ENCODE assay signal across 17 cellular contexts in genomic region chr11:47433991-47434786, GRCh38. TPM values are rescaled to one million over a fixed set of nuclear protein-coding genes. Genes with fewer than 3 reads are reported as not detected.
DNase-seq lines count a peak whose midpoint lies in the region; ATAC-seq, FAIRE-seq and TF ChIP-seq lines count a peak whose summit lies in the region.
"Had no signal": no experiment of that assay in that cellular context is flagged by ENCODE, and none has a peak within 500 bp of the region (broad histone marks: within the 10 kb centered on the region; RNA-seq: fewer than 3 reads in every experiment).

No MANE protein-coding gene starts in this region.

- no peak for TF ChIP-seq CTCF in astrocyte (IDR thresholded peaks at IDR 0.05; ENCODE audit: insufficient read depth, low read depth, low read length)
- TF ChIP-seq CTCF in thyroid gland (IDR thresholded peaks at IDR 0.05): no peak

- H3K9ac ChIP-seq in astrocyte (ENCODE audit: low read length): no peak overlapping the region
- H3K9ac ChIP-seq: KMS-11 had no signal

- ATAC-seq in Right ventricle myocardium superior (ENCODE audit: poor library complexity) (peak; percentile 39), HG02870 (IDR thresholded peaks at IDR 0.05; ENCODE audit: unreplicated experiment) (no peak)
- ATAC-seq: A549; activated naive CD4-positive, alpha-beta T cell treated with anti-CD3 and anti-CD28 coated beads, Interleukin-2, amount 50 U/mL, for 72 hours had no signal

- no peaks in the 10 kb centered on the region for H3K36me3 ChIP-seq in astrocyte (ENCODE audit: insufficient read depth, low read length)
- H3K36me3 ChIP-seq in thyroid gland: no peaks in the 10 kb centered on the region
- H3K36me3 ChIP-seq in small intestine (ENCODE audit: control insufficient read depth in 2 of 2, insufficient read depth in 2 of 2, low read length in 2 of 2): no peaks in the 10 kb centered on the region
- H3K36me3 ChIP-seq: upper lobe of left lung had no signal

- DNase-seq in Right ventricle myocardium superior (no peak), cardiac septum (ENCODE audit: low spot score) (no peak), astrocyte (ENCODE audit: low read depth) (peak; percentile 85), kidney tubule cell (ENCODE audit: low spot score) (peak; percentile 50), thyroid gland (peak; percentile 64 to 77), small intestine (no peak), HCEC 1CT (no peak)
- DNase-seq: hippocampal formation, OCI-M1, upper lobe of left lung had no signal

- FAIRE-seq in astrocyte (lab: Jason Lieb, UNC) (no peak), small intestine (lab: Jason Lieb, UNC) (no peak)
- FAIRE-seq: A549 had no signal

- no peak overlapping the region for H3K4me3 Mint-ChIP-seq in astrocyte (ENCODE audit: unreplicated experiment)
- H3K4me3 Mint-ChIP-seq: T-helper 2 cell treated with Interferon-gamma antibody and Interleukin-4, amounts not matched to agents 5 μg/mL and 100 μg/mL, for 36 hours had no signal

- peaks cover 5% of the 10 kb centered on the region for H3K36me3 Mint-ChIP-seq in astrocyte (ENCODE audit: low read depth, unreplicated experiment)
- H3K36me3 Mint-ChIP-seq: activated naive CD4-positive, alpha-beta T cell treated with anti-CD3 and anti-CD28 coated beads, Interleukin-2, amount 50 U/mL, for 72 hours had no signal

- no peak overlapping the region for H3K4me2 ChIP-seq in astrocyte (ENCODE audit: low read length)
- H3K4me2 ChIP-seq: A549, KMS-11 had no signal

- no peaks in the 10 kb centered on the region for H3K27me3 Mint-ChIP-seq in astrocyte (ENCODE audit: low read depth, unreplicated experiment)

- H3K4me3 ChIP-seq in astrocyte (ENCODE audit: insufficient read depth, low read depth, low read length) (no peak overlapping the region), thyroid gland (replicated peaks in 1 of 3) (no peak overlapping the region), small intestine (ENCODE audit: low read depth in 1 of 2, low read length in 2 of 2) (no peak overlapping the region)
- H3K4me3 ChIP-seq: A549, dorsolateral prefrontal cortex, upper lobe of left lung had no signal

- H3K9me3 Mint-ChIP-seq in astrocyte (ENCODE audit: unreplicated experiment): no peaks in the 10 kb centered on the region
- H3K9me3 Mint-ChIP-seq: activated naive CD4-positive, alpha-beta T cell treated with anti-CD3 and anti-CD28 coated beads, Interleukin-2, amount 50 U/mL, for 72 hours; T-helper 2 cell treated with Interferon-gamma antibody and Interleukin-4, amounts not matched to agents 5 μg/mL and 100 μg/mL, for 36 hours had no signal

- no peaks in the 10 kb centered on the region for H3K4me1 Mint-ChIP-seq in astrocyte (ENCODE audit: low read depth, unreplicated experiment)

- H3K4me1 ChIP-seq in astrocyte (ENCODE audit: insufficient read depth, low read length) (peaks cover 5% of the 10 kb centered on the region), thyroid gland (peaks cover 21% of the 10 kb centered on the region in 2 donors), small intestine (ENCODE audit: control insufficient read depth in 2 of 2, insufficient read depth in 1 of 2, low read depth in 1 of 2, low read length in 1 of 2) (no peaks in the 10 kb centered on the region)
- H3K4me1 ChIP-seq: A549, upper lobe of left lung had no signal

- no peaks in the 10 kb centered on the region for H3K27me3 ChIP-seq in astrocyte (ENCODE audit: insufficient read depth, low read length)
- H3K27me3 ChIP-seq in thyroid gland: no peaks in the 10 kb centered on the region
- no peaks in the 10 kb centered on the region for H3K27me3 ChIP-seq in small intestine (ENCODE audit: control insufficient read depth in 2 of 2, insufficient read depth in 2 of 2, low read length in 2 of 2)
- H3K27me3 ChIP-seq: dorsolateral prefrontal cortex, upper lobe of left lung had no signal

- peak overlapping the region; percentile 34 for H2AFZ ChIP-seq in astrocyte (ENCODE audit: low read depth, low read length)

- H3K79me2 ChIP-seq in astrocyte (ENCODE audit: insufficient read depth, low read length): no peaks in the 10 kb centered on the region

- TF ChIP-seq POLR2A in thyroid gland (IDR thresholded peaks at IDR 0.05): no peak

- no peaks in the 10 kb centered on the region for H4K20me1 ChIP-seq in astrocyte (ENCODE audit: insufficient read depth, low read length)

- H3K27ac Mint-ChIP-seq in astrocyte (ENCODE audit: unreplicated experiment): no peak overlapping the region
- H3K27ac Mint-ChIP-seq: T-helper 2 cell treated with Interferon-gamma antibody and Interleukin-4, amounts not matched to agents 5 μg/mL and 100 μg/mL, for 36 hours had no signal

- intact Hi-C loops in Right ventricle myocardium superior (cut with DNase I): no loop called here
- intact Hi-C loops in cardiac septum (cut with DNase I): no loop called here
- intact Hi-C loops in thyroid gland (cut with DNase I): no loop called here

- H3K27ac ChIP-seq in astrocyte (ENCODE audit: low read depth, low read length) (no peak overlapping the region), thyroid gland (peak overlapping the region; percentile 55 to 69 (median 67)), small intestine (ENCODE audit: low read depth in 1 of 2, low read length in 1 of 2) (no peak overlapping the region)
- H3K27ac ChIP-seq: A549, KMS-11, upper lobe of left lung had no signal

- 63 to 71% methylated on average over 7 of the region's 7 CpGs for WGBS in thyroid gland, 2 donors
- 74 to 80% (median 79%) methylated on average over 7 of the region's 7 CpGs for WGBS in small intestine, 3 donors

- H3K9me3 ChIP-seq in astrocyte (ENCODE audit: insufficient read depth, low read depth, low read length) (no peaks in the 10 kb centered on the region), thyroid gland (no peaks in the 10 kb centered on the region), small intestine (ENCODE audit: control insufficient read depth, low read depth) (no peaks in the 10 kb centered on the region)
- H3K9me3 ChIP-seq: A549, upper lobe of left lung had no signal

RNA-seq across cellular contexts. Expression of gene PSMC3, which starts 8.0 kb away (rescaled TPM):
- total RNA-seq in Right ventricle myocardium superior: 166 TPM
- total RNA-seq in cardiac septum: 132 TPM
- total RNA-seq in astrocyte: 124 and 130 TPM in 2 replicates
- total RNA-seq in thyroid gland: 100 to 1,000 TPM in 2 of 4 donors, 10 to 100 TPM in 2; 92.7 to 240 (median 123) TPM
- polyA plus RNA-seq in small intestine: 100 to 1,000 TPM; 103 to 156 (median 104) TPM

RNA-seq across cellular contexts. Expression of gene RAPSN, which starts 14.7 kb away (rescaled TPM):
- 6.7 TPM for total RNA-seq in Right ventricle myocardium superior
- 3.7 TPM for total RNA-seq in cardiac septum
- total RNA-seq in astrocyte: 0.86 and 0.96 TPM in 2 replicates
- under 1 TPM in 1 of 4 donors, not detected in 3; 0.67 TPM for total RNA-seq in thyroid gland
- polyA plus RNA-seq in small intestine: under 1 TPM; 0.36 to 0.89 (median 0.81) TPM
- total RNA-seq: Daoy had no signal

RNA-seq across cellular contexts. Expression of gene SLC39A13, which starts 25.8 kb away (rescaled TPM):
- total RNA-seq in Right ventricle myocardium superior (34.5 TPM), cardiac septum (72.2 TPM), astrocyte (76.6 and 92.7 TPM in 2 replicates), thyroid gland (10 to 100 TPM; 51.3 to 84.3 (median 66.8) TPM)
- 10 to 100 TPM in 1 of 3 donors, 1 to 10 TPM in 2; 7.8 to 30.9 (median 10.0) TPM for polyA plus RNA-seq in small intestine

RNA-seq across cellular contexts. Expression of gene SPI1, which starts 55.8 kb away (rescaled TPM):
- 11.1 TPM for total RNA-seq in Right ventricle myocardium superior
- total RNA-seq in cardiac septum: 12.0 TPM
- not detected in 2 replicates for total RNA-seq in astrocyte
- 10 to 100 TPM in 1 of 4 donors, 1 to 10 TPM in 3; 4.8 to 18.0 (median 5.8) TPM for total RNA-seq in thyroid gland
- 10 to 100 TPM in 2 of 3 donors, 1 to 10 TPM in 1; 3.4 to 25.4 (median 13.6) TPM for polyA plus RNA-seq in small intestine
- total RNA-seq: Daoy had no signal

Comparison
In these comparisons a context has a peak if more than half of its experiments do, and no peak if none do; other contexts are left out.
1. DNase-seq: peak in astrocyte (single experiment), kidney tubule cell (single experiment) and thyroid gland (2 of 2); none in Right ventricle myocardium superior (single experiment), cardiac septum (single experiment), small intestine (single experiment) and HCEC 1CT (single experiment).
2. H3K27ac ChIP-seq: peak in thyroid gland (3 of 3); none in astrocyte (single experiment) and small intestine (0 of 2).